Comparison of ENCODE assay signal across 12 cellular contexts in the genomic region with DNA sequence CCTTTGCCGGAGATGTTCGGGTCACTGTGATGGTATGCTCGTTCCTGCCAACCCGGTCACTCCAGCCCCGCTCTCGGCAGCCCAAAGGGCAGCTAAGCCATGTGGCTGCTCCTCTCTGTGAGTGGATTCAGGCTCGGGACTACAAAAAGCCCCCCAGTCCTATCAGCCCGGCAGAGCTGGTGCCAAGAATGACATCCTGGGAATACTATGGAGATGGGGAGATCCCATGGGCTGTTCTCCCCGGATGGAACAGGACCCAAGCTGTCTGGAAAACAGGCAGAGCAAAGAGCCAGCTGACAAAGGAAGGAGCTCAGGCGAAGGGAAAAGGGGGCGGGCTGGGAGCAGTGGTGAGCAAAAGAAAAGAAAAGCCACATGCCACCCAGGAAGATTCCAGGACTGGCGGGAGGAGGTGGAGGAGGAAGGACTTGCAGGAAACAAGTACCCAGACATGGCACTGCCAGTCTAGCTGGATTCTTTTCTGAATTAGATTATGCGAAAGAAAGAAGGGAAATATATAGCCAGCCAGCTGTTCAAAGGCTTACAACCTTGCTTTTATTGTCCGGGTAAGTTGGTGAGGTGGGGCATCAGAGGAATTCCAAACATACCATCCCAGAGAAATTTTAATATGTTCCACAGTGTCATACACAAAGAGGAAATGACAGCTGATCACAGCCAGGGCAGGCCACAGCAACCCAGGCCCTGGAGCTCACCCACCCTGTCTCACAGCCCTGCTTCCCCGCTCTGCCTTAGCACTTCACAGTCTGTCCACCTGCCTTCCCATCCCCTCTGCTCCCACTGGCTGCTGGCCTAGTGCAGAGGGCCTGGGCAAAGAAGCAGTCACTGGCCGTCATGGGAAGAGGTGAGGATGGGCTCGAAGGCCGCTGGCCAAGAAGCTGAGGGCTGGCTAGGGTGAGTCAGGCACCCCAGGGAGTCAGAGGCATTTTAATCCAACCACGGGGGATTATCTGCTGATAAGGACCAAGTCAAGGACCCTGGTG. TPM values are rescaled to one million over a fixed set of nuclear protein-coding genes. Genes with fewer than 3 reads are reported as not detected.
DNase-seq lines count a peak whose midpoint lies in the region; FAIRE-seq and TF ChIP-seq lines count a peak whose summit lies in the region.
"Had no signal": no experiment of that assay in that cellular context is flagged by ENCODE, and none has a peak within 500 bp of the region (broad histone marks: within the 10 kb centered on the region; RNA-seq: fewer than 3 reads in every experiment).

No MANE protein-coding gene starts in this region.

- no peaks in the 10 kb centered on the region for H3K9me3 ChIP-seq in astrocyte (ENCODE audit: insufficient read depth, low read depth, low read length)

- H3K27ac Mint-ChIP-seq in HFFc6 = peak overlapping the region; percentile 65; the same call in 1 of the 2 replicates
- peak overlapping the region; percentile 41 for H3K27ac Mint-ChIP-seq in astrocyte (ENCODE audit: unreplicated experiment)
- H3K27ac Mint-ChIP-seq: type B pancreatic cell had no signal

- no peaks in the 10 kb centered on the region for H3K36me3 ChIP-seq in astrocyte (ENCODE audit: insufficient read depth, low read length)

- H2AFZ ChIP-seq in astrocyte (ENCODE audit: low read depth, low read length) = peak overlapping the region; percentile 15
- H2AFZ ChIP-seq: parathyroid adenoma had no signal

- peak; percentile 94 for FAIRE-seq in astrocyte (lab: Jason Lieb, UNC)
- FAIRE-seq: TTC549 had no signal

- no peak overlapping the region for H3K4me3 ChIP-seq in astrocyte (ENCODE audit: insufficient read depth, low read depth, low read length)

- DNase-seq in HFFc6 = peak; percentile 41
- DNase-seq in astrocyte (ENCODE audit: low read depth) = peak; percentile 65
- peak in 37 of 51 donors; percentile 1 to 61 (median 28) for DNase-seq in hypothalamus (lab: John Stamatoyannopoulos, UW)
- peak in 45 of 49 donors; percentile 2 to 64 (median 29) for DNase-seq in substantia nigra (lab: John Stamatoyannopoulos, UW)
- no peak for DNase-seq in Kasumi-1 (lab: John Stamatoyannopoulos, UW)
- no peak for DNase-seq in stimulated activated CD4-positive, alpha-beta T cell treated with anti-CD3 and anti-CD28 coated beads, Interleukin-2, amount 100 ng/mL, for 24 hours
- DNase-seq in DMS53 treated with DMSO at 0.1 percent for 48 hours (lab: John Stamatoyannopoulos, UW; ENCODE audit: unreplicated experiment) = no peak
- no peak for DNase-seq in NCI-H2227 (lab: John Stamatoyannopoulos, UW; ENCODE audit: unreplicated experiment)
- DNase-seq: NCI-H1417 treated with DMSO at 0.1 percent for 48 hours had no signal

- no peaks in the 10 kb centered on the region for H4K20me1 ChIP-seq in astrocyte (ENCODE audit: insufficient read depth, low read length)

- no peaks in the 10 kb centered on the region for H3K79me2 ChIP-seq in astrocyte (ENCODE audit: insufficient read depth, low read length)
- H3K79me2 ChIP-seq: parathyroid adenoma had no signal

- H3K27me3 ChIP-seq in astrocyte (ENCODE audit: insufficient read depth, low read length) = no peaks in the 10 kb centered on the region

- TF ChIP-seq CTCF in HFFc6 (IDR thresholded peaks at IDR 0.05) = no peak
- TF ChIP-seq CTCF in astrocyte (IDR thresholded peaks at IDR 0.05; ENCODE audit: insufficient read depth, low read depth, low read length) = no peak

- H3K9ac ChIP-seq in astrocyte (ENCODE audit: low read length) = peak overlapping the region; percentile 73
- H3K9ac ChIP-seq: parathyroid adenoma had no signal

- H3K27ac ChIP-seq in astrocyte (ENCODE audit: low read depth, low read length) (peak overlapping the region; percentile 80), substantia nigra (ENCODE audit: low read depth, low read length, poor library complexity, severe bottlenecking) (peak overlapping the region; percentile 83)
- H3K27ac ChIP-seq: parathyroid adenoma had no signal

- H3K27me3 Mint-ChIP-seq in HFFc6 (ENCODE audit: insufficient read depth) (no peaks in the 10 kb centered on the region), astrocyte (ENCODE audit: low read depth, unreplicated experiment) (peaks cover 8% of the 10 kb centered on the region)

- H3K36me3 Mint-ChIP-seq in HFFc6 (ENCODE audit: low read depth) = no peaks in the 10 kb centered on the region
- H3K36me3 Mint-ChIP-seq in astrocyte (ENCODE audit: low read depth, unreplicated experiment) = no peaks in the 10 kb centered on the region
- H3K36me3 Mint-ChIP-seq: type B pancreatic cell had no signal

- peak overlapping the region; percentile 32 for H3K4me3 Mint-ChIP-seq in HFFc6
- H3K4me3 Mint-ChIP-seq in astrocyte (ENCODE audit: unreplicated experiment) = no peak overlapping the region
- H3K4me3 Mint-ChIP-seq: type B pancreatic cell had no signal

- H3K9me3 Mint-ChIP-seq in HFFc6 = no peaks in the 10 kb centered on the region
- H3K9me3 Mint-ChIP-seq in astrocyte (ENCODE audit: unreplicated experiment) = no peaks in the 10 kb centered on the region
- H3K9me3 Mint-ChIP-seq: type B pancreatic cell had no signal

- peak overlapping the region; percentile 71 for H3K4me2 ChIP-seq in astrocyte (ENCODE audit: low read length)

- H3K4me1 Mint-ChIP-seq in HFFc6 (ENCODE audit: low read depth) = peaks cover 52% of the 10 kb centered on the region
- peaks cover 13% of the 10 kb centered on the region for H3K4me1 Mint-ChIP-seq in astrocyte (ENCODE audit: low read depth, unreplicated experiment)

- H3K4me1 ChIP-seq in astrocyte (ENCODE audit: insufficient read depth, low read length) = peaks cover 31% of the 10 kb centered on the region
- H3K4me1 ChIP-seq: parathyroid adenoma had no signal

RNA-seq across cellular contexts. Expression of a gene that starts 3.4 kb away (rescaled TPM):
- under 1 TPM in 2 of 6 experiments, not detected in 4; 0.09 to 0.31 TPM for total RNA-seq in HFFc6 (2021; fragmentation: NEBNext Ultra II Directional; extraction: Animal tissue kit (Norgen Biotek cat#: 25700))
- not detected in 2 replicates for total RNA-seq in astrocyte

Comparison
In these comparisons a context has a peak if more than half of its experiments do, and no peak if none do; other contexts are left out.
1. DNase-seq: peak in HFFc6 (single experiment), astrocyte (single experiment), hypothalamus (37 of 51) and substantia nigra (45 of 49); none in Kasumi-1 (0 of 2), stimulated activated CD4-positive, alpha-beta T cell treated with anti-CD3 and anti-CD28 coated beads, Interleukin-2, amount 100 ng/mL, for 24 hours (0 of 2), DMS53 treated with DMSO at 0.1 percent for 48 hours (single experiment) and NCI-H2227 (single experiment).